ENCODE assay signal across 1 cellular context in genomic region chr6:14396826-14397517, GRCh38.
TF ChIP-seq lines count a peak whose summit lies in the region.

No MANE protein-coding gene starts in this region.

TF ChIP-seq in K562, 482 proteins besides CTCF, POLR2A, EP300 and RAD21 (continued from another document):
- peak; percentile 65 for TF ChIP-seq CTCFL (IDR thresholded peaks at IDR 0.05; ENCODE audit: borderline replicate concordance, insufficient read depth, low read depth, low read length, poor library complexity, severe bottlenecking)
- no peak for TF ChIP-seq MEF2A (IDR thresholded peaks at IDR 0.05; ENCODE audit: control insufficient read depth, low read depth, low read length)
- TF ChIP-seq THRB (CRISPR knock-in tag; conservative IDR thresholded peaks at IDR 0.05), result no peak
- no peak for TF ChIP-seq ZNF644 (tag; IDR thresholded peaks at IDR 0.05; ENCODE audit: low read depth)
- no peak for TF ChIP-seq TRIM28 (IDR thresholded peaks at IDR 0.05)
- TF ChIP-seq CBFA2T3 (IDR thresholded peaks at IDR 0.05), result 0 out of 2 replicates have a peak, but pooled peaks have one; percentile 8
- TF ChIP-seq CTBP1 (IDR thresholded peaks at IDR 0.05; ENCODE audit: borderline replicate concordance), result 0 out of 2 replicates have a peak, but pooled peaks have one; percentile 33
- TF ChIP-seq PKNOX1 (IDR thresholded peaks at IDR 0.05), result peak; percentile 33; the same call in 1 of the 2 replicates
- peak; percentile 42; the same call in 1 of the 2 replicates for TF ChIP-seq CBX1 (IDR thresholded peaks at IDR 0.05; ENCODE audit: low read depth)
- 0 out of 4 replicates have a peak, but pooled peaks of 1 of the 2 experiments have one; percentile 10 for TF ChIP-seq KDM1A (IDR thresholded peaks at IDR 0.05)
- TF ChIP-seq ETV1 (tag; conservative IDR thresholded peaks at IDR 0.05; ENCODE audit: low read depth), result 0 out of 2 replicates have a peak, but pooled peaks have one; percentile 35
- TF ChIP-seq SMARCA4 (IDR thresholded peaks at IDR 0.05), result peak; percentile 71
- TF ChIP-seq CBFB (CRISPR knock-in tag; IDR thresholded peaks at IDR 0.05), result 0 out of 2 replicates have a peak, but pooled peaks have one; percentile 42
- peak; percentile 56 for TF ChIP-seq ATF3 (IDR thresholded peaks at IDR 0.05)
- TF ChIP-seq ATF3 (CRISPR knock-in tag; conservative IDR thresholded peaks at IDR 0.05), result no peak
- no peak for TF ChIP-seq E2F5 (CRISPR knock-in tag; IDR thresholded peaks at IDR 0.05)
- TF ChIP-seq ZNF143 (CRISPR knock-in tag; IDR thresholded peaks at IDR 0.05), result no peak
- TF ChIP-seq ZNF395 (CRISPR knock-in tag; IDR thresholded peaks at IDR 0.05), result no peak
- no peak for TF ChIP-seq PPARD (CRISPR knock-in tag; IDR thresholded peaks at IDR 0.05)
- TF ChIP-seq ZNF12 (CRISPR knock-in tag; IDR thresholded peaks at IDR 0.05), result no peak
- peak; percentile 100 for TF ChIP-seq ZBTB33 (CRISPR knock-in tag; IDR thresholded peaks at IDR 0.05)
- no peak for TF ChIP-seq ATF4 (CRISPR knock-in tag; IDR thresholded peaks at IDR 0.05)
- no peak for TF ChIP-seq CHD1 (IDR thresholded peaks at IDR 0.05; ENCODE audit: low read length)
- no peak for TF ChIP-seq ZNF717 (CRISPR knock-in tag; IDR thresholded peaks at IDR 0.05)
